13 cellular contexts compared by ENCODE assay signal in genomic region chr15:90863987-90864386, GRCh38. TPM values are rescaled to one million over a fixed set of nuclear protein-coding genes. Genes with fewer than 3 reads are reported as not detected.
A peak's percentile ranks its signal among the peaks of the same experiment; 100 is the strongest.
DNase-seq lines count a peak whose midpoint lies in the region; ATAC-seq and TF ChIP-seq lines count a peak whose summit lies in the region.
"Had no signal": no experiment of that assay in that cellular context is flagged by ENCODE, and none has a peak within 500 bp of the region (broad histone marks: within the 10 kb centered on the region; RNA-seq: fewer than 3 reads in every experiment).

No MANE protein-coding gene starts in this region.

- H3K27me3 ChIP-seq in right atrium auricular region (no peaks in the 10 kb centered on the region), heart right ventricle (no peaks in the 10 kb centered on the region), foreskin keratinocyte (no peaks in the 10 kb centered on the region), upper lobe of right lung (no peaks in the 10 kb centered on the region)
- H3K27me3 ChIP-seq: cardiac muscle cell had no signal

- TF ChIP-seq CTCF in right atrium auricular region (IDR thresholded peaks at IDR 0.05) (no peak), heart right ventricle (IDR thresholded peaks at IDR 0.05) (no peak), VCaP (conservative IDR thresholded peaks at IDR 0.05) (no peak), foreskin keratinocyte (conservative IDR thresholded peaks at IDR 0.05) (no peak), upper lobe of right lung (IDR thresholded peaks at IDR 0.05) (no peak)

- intact Hi-C loops in heart right ventricle (cut with DNase I) = loop anchor here in 1 of 10 donors (10.0 kb wide), 1 partner anchor 99 kb away; no protein-coding TSS in a partner anchor
- intact Hi-C loops in upper lobe of right lung (cut with DNase I) = no loop called here

- H3K9me3 ChIP-seq in right atrium auricular region (no peaks in the 10 kb centered on the region), heart right ventricle (no peaks in the 10 kb centered on the region), upper lobe of right lung (no peaks in the 10 kb centered on the region)

- H3K36me3 ChIP-seq in right atrium auricular region (no peaks in the 10 kb centered on the region), heart right ventricle (no peaks in the 10 kb centered on the region), upper lobe of right lung (no peaks in the 10 kb centered on the region)
- H3K36me3 ChIP-seq: cardiac muscle cell had no signal

- H3K4me1 ChIP-seq in right atrium auricular region (peaks cover 0 to 39% of the 10 kb centered on the region in 2 donors), heart right ventricle (peaks cover 5 to 59% (median 24%) of the 10 kb centered on the region in 9 donors), foreskin keratinocyte (peaks cover 8% of the 10 kb centered on the region), upper lobe of right lung (peaks cover 14% of the 10 kb centered on the region)

- H3K27ac ChIP-seq in right atrium auricular region (peak overlapping the region; percentile 7 to 39), heart right ventricle (peak overlapping the region in 1 of 10 donors; percentile 59), VCaP (peak overlapping the region; percentile 84), foreskin keratinocyte (no peak overlapping the region), upper lobe of right lung (peak overlapping the region; percentile 37)
- H3K27ac ChIP-seq: cardiac muscle cell had no signal

- ATAC-seq in heart right ventricle (no peak), foreskin keratinocyte (peak; percentile 31), upper lobe of right lung (no peak), GM21825 (IDR thresholded peaks at IDR 0.05; ENCODE audit: unreplicated experiment) (no peak)

- H3K4me3 ChIP-seq in right atrium auricular region (no peak overlapping the region), heart right ventricle (no peak overlapping the region), upper lobe of right lung (no peak overlapping the region)
- H3K4me3 ChIP-seq: cardiac muscle cell had no signal

- DNase-seq in right atrium auricular region (ENCODE audit: low spot score) = no peak
- DNase-seq in heart right ventricle = no peak
- DNase-seq in foreskin keratinocyte = no peak
- no peak for DNase-seq in upper lobe of right lung
- no peak for DNase-seq in stimulated activated CD4-positive, alpha-beta T cell treated with anti-CD3 and anti-CD28 coated beads, Interleukin-4, amount 100 ng/mL, for 4 hours
- DNase-seq: activated CD4-positive, alpha-beta T cell treated with anti-CD3 and anti-CD28 coated beads, Interleukin-2, amount 50 U/mL, for 4 hours; effector CD8-positive, alpha-beta T cell; NCI-H1092; NCI-H2171 treated with DMSO at 0.1 percent for 48 hours; Right ventricle myocardium superior had no signal

- WGBS in heart right ventricle, 2 donors = 93 to 94% methylated on average over 4 of the region's 4 CpGs

RNA-seq across cellular contexts. Expression of gene FURIN, which starts 4.4 kb away (rescaled TPM):
- total RNA-seq in right atrium auricular region (10 to 100 TPM; 57.1 to 82.8 TPM), heart right ventricle (10 to 100 TPM; 35.1 to 82.5 (median 40.9) TPM), foreskin keratinocyte (62.7 and 78.9 TPM in 2 replicates), upper lobe of right lung (104 TPM)
- polyA plus RNA-seq in heart right ventricle (10 to 100 TPM; 29.5 to 77.1 TPM), foreskin keratinocyte (47.7 and 55.9 TPM in 2 replicates)

RNA-seq across cellular contexts. Expression of gene FES, which starts 20.3 kb away (rescaled TPM):
- total RNA-seq in right atrium auricular region (10 to 100 TPM in 1 of 2 donors, 1 to 10 TPM in 1; 9.3 to 14.9 TPM), heart right ventricle (10 to 100 TPM in 8 of 10 donors, 1 to 10 TPM in 2; 8.6 to 27.7 (median 11.5) TPM), foreskin keratinocyte (1.5 and 1.8 TPM in 2 replicates), upper lobe of right lung (48.0 TPM)
- polyA plus RNA-seq in heart right ventricle (10 to 100 TPM; 17.7 to 23.3 TPM), foreskin keratinocyte (0.69 and 1.5 TPM in 2 replicates)

RNA-seq across cellular contexts. Expression of gene MAN2A2, which starts 39.1 kb away (rescaled TPM):
- 10 to 100 TPM; 41.7 to 42.3 TPM for total RNA-seq in right atrium auricular region
- 100 to 1,000 TPM in 4 of 10 donors, 10 to 100 TPM in 6; 78.3 to 157 (median 98.1) TPM for total RNA-seq in heart right ventricle
- polyA plus RNA-seq in heart right ventricle = 10 to 100 TPM; 24.8 to 84.5 TPM
- total RNA-seq in foreskin keratinocyte = 10.3 and 11.0 TPM in 2 replicates
- 4.8 and 5.8 TPM in 2 replicates for polyA plus RNA-seq in foreskin keratinocyte
- total RNA-seq in upper lobe of right lung = 94.0 TPM
